Comparison of ENCODE assay signal across 9 cellular contexts in genomic region chrX:143437439-143437838, GRCh38.
DNase-seq lines count a peak whose midpoint lies in the region; ATAC-seq, FAIRE-seq and TF ChIP-seq lines count a peak whose summit lies in the region.
"Had no signal": no experiment of that assay in that cellular context is flagged by ENCODE, and none has a peak within 500 bp of the region (broad histone marks: within the 10 kb centered on the region; RNA-seq: fewer than 3 reads in every experiment).

No MANE protein-coding gene starts in this region.

- ATAC-seq in GM18517 (IDR thresholded peaks at IDR 0.05; ENCODE audit: unreplicated experiment) = no peak
- no peak for ATAC-seq in gastrocnemius medialis
- no peak for ATAC-seq in GM19452 (IDR thresholded peaks at IDR 0.05; ENCODE audit: unreplicated experiment)
- ATAC-seq in HG03159 (IDR thresholded peaks at IDR 0.05; ENCODE audit: unreplicated experiment) = no peak
- ATAC-seq: naive thymus-derived CD4-positive, alpha-beta T cell had no signal

- no peaks in the 10 kb centered on the region for H3K4me1 ChIP-seq in HEK293 (ENCODE audit: control insufficient read depth, insufficient read depth, low read length)
- no peaks in the 10 kb centered on the region for H3K4me1 ChIP-seq in gastrocnemius medialis

- POLR2A ChIA-PET in HEK293 (lab: Yijun Ruan, JAX) = no interaction called here

- H3K27me3 ChIP-seq in gastrocnemius medialis = no peaks in the 10 kb centered on the region

- no peak overlapping the region for H3K4me3 ChIP-seq in HEK293 (ENCODE audit: low read depth, low read length)
- H3K4me3 ChIP-seq in gastrocnemius medialis = no peak overlapping the region

- no peak for TF ChIP-seq CTCF in HEK293 (tag by site-specific recombination; IDR thresholded peaks at IDR 0.05)
- TF ChIP-seq CTCF in gastrocnemius medialis (IDR thresholded peaks at IDR 0.05 in 4 of 5, conservative IDR thresholded peaks at IDR 0.05 in 1 of 5) = peak in 2 of 5 experiments; percentile 32 to 44

- intact Hi-C loops in gastrocnemius medialis (cut with DNase I; ENCODE audit: low total_unique reads) = loop anchor here (5.0 kb wide), 1 partner anchor 210 kb away; no protein-coding TSS in a partner anchor

- H3K9me3 ChIP-seq in HEK293 (ENCODE audit: control insufficient read depth, insufficient read depth, low read depth, low read length) (no peaks in the 10 kb centered on the region), gastrocnemius medialis (no peaks in the 10 kb centered on the region)

- H3K27ac ChIP-seq in HEK293 (ENCODE audit: extremely low read depth, low read depth, low read length) = no peak overlapping the region
- no peak overlapping the region for H3K27ac ChIP-seq in gastrocnemius medialis

- in situ Hi-C loops in gastrocnemius medialis (cut with MboI; ENCODE audit: low sequenced_read_pairs in 4 of 4) = no loop called here

- H3K36me3 ChIP-seq in HEK293 (ENCODE audit: control insufficient read depth in 2 of 2, insufficient read depth in 1 of 2, low read length in 2 of 2) = no peaks in the 10 kb centered on the region
- H3K36me3 ChIP-seq in gastrocnemius medialis = no peaks in the 10 kb centered on the region

- TF ChIP-seq POLR2A in gastrocnemius medialis (IDR thresholded peaks at IDR 0.05) = no peak

- DNase-seq in DMS114 treated with DMSO at 0.1 percent for 48 hours (lab: John Stamatoyannopoulos, UW; ENCODE audit: unreplicated experiment) (peak; percentile 0), RCC 7860 (ENCODE audit: low spot score) (peak; percentile 9), iPS-NIHi11 (ENCODE audit: low spot score) (peak; percentile 9), gastrocnemius medialis (no peak)
- DNase-seq: naive thymus-derived CD4-positive, alpha-beta T cell had no signal

- peak; percentile 71 for FAIRE-seq in RCC 7860 (lab: Jason Lieb, UNC)

- CTCF ChIA-PET in HEK293 (lab: Yijun Ruan, JAX) = interaction anchor here (0.5 to 1.0 kb wide), 7 partner anchors 11 to 584 kb away, joined by 3 to 4 read pairs (median 3); no protein-coding TSS in a partner anchor

TF ChIP-seq in HEK293, 187 proteins besides CTCF, POLR2A, EP300 and RAD21:
- TF ChIP-seq ZNF654 (tag by site-specific recombination; IDR thresholded peaks at IDR 0.05; ENCODE audit: low read depth) (peak; percentile 50), SP3 (tag by site-specific recombination; IDR thresholded peaks at IDR 0.05) (no peak)

Comparison
In these comparisons a context has a peak if more than half of its experiments do, and no peak if none do; other contexts are left out.
1. DNase-seq: peak in DMS114 treated with DMSO at 0.1 percent for 48 hours (single experiment), RCC 7860 (single experiment) and iPS-NIHi11 (single experiment); none in gastrocnemius medialis (0 of 2).